ENCODE assay signal across 31 cellular contexts in genomic region chr14:98393527-98393926, GRCh38.
DNase-seq lines count a peak whose midpoint lies in the region; ATAC-seq and TF ChIP-seq lines count a peak whose summit lies in the region.
"Had no signal": no experiment of that assay in that cellular context is flagged by ENCODE, and none has a peak within 500 bp of the region (broad histone marks: within the 10 kb centered on the region; RNA-seq: fewer than 3 reads in every experiment).

No MANE protein-coding gene starts in this region.

- H3K27ac ChIP-seq in endodermal cell (ENCODE audit: low read depth, low read length) (no peak overlapping the region), mesendoderm (ENCODE audit: low read depth, low read length) (no peak overlapping the region)
- H3K27ac ChIP-seq: 22Rv1; A549; BLaER1; BLaER1 treated with 17β-estradiol and CSF1 and Interleukin-3, amounts not matched to agents 10 nM and 100 nM; C4-2B had no signal

- no peak overlapping the region for H4K5ac ChIP-seq in mesendoderm (ENCODE audit: low read length)

- no peak overlapping the region for H2BK5ac ChIP-seq in mesendoderm (ENCODE audit: low read length)

- no peaks in the 10 kb centered on the region for H3K36me3 ChIP-seq in endodermal cell (ENCODE audit: control insufficient read depth, insufficient read depth, low read length)
- no peaks in the 10 kb centered on the region for H3K36me3 ChIP-seq in mesendoderm (ENCODE audit: control insufficient read depth, insufficient read depth, low read length)
- H3K36me3 ChIP-seq: BE2C; BLaER1; BLaER1 treated with 17β-estradiol and CSF1 and Interleukin-3, amounts not matched to agents 10 nM and 100 nM had no signal

- DNase-seq in endodermal cell (no peak), mesendoderm (no peak), NCI-H2227 treated with DMSO at 0.1 percent for 48 hours (lab: John Stamatoyannopoulos, UW) (no peak)
- DNase-seq: 8988T; ACHN; AML-193; BE2C; C1 segment of cervical spinal cord; Caco-2; Calu3; CD4-positive, alpha-beta memory T cell; CD4-positive, alpha-beta T cell; CD4-positive, CD25-positive, alpha-beta regulatory T cell; CD8-positive, alpha-beta memory T cell; CD8-positive, alpha-beta T cell; COR-L47; DMS 273 treated with DMSO at 0.1 percent for 48 hours; DMS153; DMS53; DMS79; DMS79 treated with DMSO at 0.1 percent for 48 hours; DND-41; EL had no signal

- H3K9me3 Mint-ChIP-seq in endodermal cell: peaks cover 10% of the 10 kb centered on the region
- H3K9me3 Mint-ChIP-seq: CD4-positive, alpha-beta T cell; CD8-positive, alpha-beta memory T cell; CD8-positive, alpha-beta T cell had no signal

- H3K36me3 Mint-ChIP-seq in endodermal cell (ENCODE audit: low read depth): no peaks in the 10 kb centered on the region
- H3K36me3 Mint-ChIP-seq: CD14-positive monocyte; CD8-positive, alpha-beta T cell had no signal

- H3K56ac ChIP-seq in mesendoderm (ENCODE audit: low read length): no peak overlapping the region

- peaks cover 10% of the 10 kb centered on the region for H3K4me1 ChIP-seq in endodermal cell (ENCODE audit: control insufficient read depth, insufficient read depth, low read length)
- H3K4me1 ChIP-seq in mesendoderm (ENCODE audit: control insufficient read depth, low read depth, low read length): no peaks in the 10 kb centered on the region
- H3K4me1 ChIP-seq: A549; BE2C; BLaER1; BLaER1 treated with 17β-estradiol and CSF1 and Interleukin-3, amounts not matched to agents 10 nM and 100 nM; Caco-2 had no signal

- peak overlapping the region; percentile 45 for H3K18ac ChIP-seq in mesendoderm (ENCODE audit: low read length)

- ATAC-seq in GM18505 (IDR thresholded peaks at IDR 0.05; ENCODE audit: unreplicated experiment): no peak
- ATAC-seq: A549; CD8-positive, alpha-beta T cell had no signal

- no peak overlapping the region for H3K4ac ChIP-seq in mesendoderm (ENCODE audit: low read depth, low read length)

- no peak overlapping the region for H3K4me2 ChIP-seq in mesendoderm (ENCODE audit: low read length)
- H3K4me2 ChIP-seq: A549; BLaER1; BLaER1 treated with 17β-estradiol and CSF1 and Interleukin-3, amounts not matched to agents 10 nM and 100 nM had no signal

- H3K4me3 Mint-ChIP-seq in endodermal cell: no peak overlapping the region
- H3K4me3 Mint-ChIP-seq: B cell; CD14-positive monocyte; CD4-positive, alpha-beta memory T cell; CD4-positive, alpha-beta T cell; CD4-positive, CD25-positive, alpha-beta regulatory T cell; CD8-positive, alpha-beta memory T cell; CD8-positive, alpha-beta T cell had no signal

- no peak overlapping the region for H2BK15ac ChIP-seq in mesendoderm (replicated peaks; ENCODE audit: low read depth)

- peaks cover 1% of the 10 kb centered on the region for H3K27me3 Mint-ChIP-seq in endodermal cell (ENCODE audit: insufficient read depth)
- H3K27me3 Mint-ChIP-seq: B cell; CD4-positive, alpha-beta memory T cell; CD4-positive, alpha-beta T cell; CD4-positive, CD25-positive, alpha-beta regulatory T cell; CD8-positive, alpha-beta memory T cell had no signal

- no peak overlapping the region for H2BK120ac ChIP-seq in mesendoderm (ENCODE audit: low read depth, low read length)

- no peak overlapping the region for H3K23ac ChIP-seq in mesendoderm (ENCODE audit: low read length)

- H3K4me3 ChIP-seq in endodermal cell (ENCODE audit: low read length) (peak overlapping the region; percentile 26), mesendoderm (ENCODE audit: low read length) (no peak overlapping the region)
- H3K4me3 ChIP-seq: A549; BLaER1; BLaER1 treated with 17β-estradiol and CSF1 and Interleukin-3, amounts not matched to agents 10 nM and 100 nM had no signal

- peak overlapping the region; percentile 76 for H3K27ac Mint-ChIP-seq in endodermal cell
- H3K27ac Mint-ChIP-seq: B cell; CD14-positive monocyte; CD4-positive, alpha-beta memory T cell; CD4-positive, alpha-beta T cell; CD8-positive, alpha-beta memory T cell; CD8-positive, alpha-beta T cell had no signal

- H3K79me1 ChIP-seq in mesendoderm (ENCODE audit: low read length): no peaks in the 10 kb centered on the region

- H3K27me3 ChIP-seq in endodermal cell (ENCODE audit: control insufficient read depth, insufficient read depth, low read length, poor library complexity, severe bottlenecking) (no peaks in the 10 kb centered on the region), mesendoderm (ENCODE audit: insufficient read depth, low read length, poor library complexity) (no peaks in the 10 kb centered on the region)
- H3K27me3 ChIP-seq: BE2C; BLaER1; BLaER1 treated with 17β-estradiol and CSF1 and Interleukin-3, amounts not matched to agents 10 nM and 100 nM had no signal

- peaks cover 19% of the 10 kb centered on the region for H3K9me3 ChIP-seq in endodermal cell (ENCODE audit: control insufficient read depth, low read length)
- H3K9me3 ChIP-seq: A549; BE2C; BLaER1; BLaER1 treated with 17β-estradiol and CSF1 and Interleukin-3, amounts not matched to agents 10 nM and 100 nM; Caco-2 had no signal

- peaks cover 18% of the 10 kb centered on the region for H3K4me1 Mint-ChIP-seq in endodermal cell
- H3K4me1 Mint-ChIP-seq: B cell; CD14-positive monocyte; CD8-positive, alpha-beta memory T cell had no signal

- TF ChIP-seq POLR2A in GM18505 (IDR thresholded peaks at IDR 0.05; ENCODE audit: borderline replicate concordance, extremely low read depth, insufficient read depth, insufficient read length): no peak

- no peaks in the 10 kb centered on the region for H3K79me2 ChIP-seq in mesendoderm (ENCODE audit: control insufficient read depth, insufficient read depth, low read length)

- no peak overlapping the region for H4K8ac ChIP-seq in mesendoderm (ENCODE audit: low read depth, low read length)

- H3K9ac ChIP-seq in endodermal cell (ENCODE audit: extremely low read depth, low read length, poor library complexity, severe bottlenecking) (no peak overlapping the region), mesendoderm (ENCODE audit: low read length) (no peak overlapping the region)
- H3K9ac ChIP-seq: BLaER1; BLaER1 treated with 17β-estradiol and CSF1 and Interleukin-3, amounts not matched to agents 10 nM and 100 nM had no signal

- no peak for TF ChIP-seq CTCF in endodermal cell (conservative IDR thresholded peaks at IDR 0.05)

- WGBS in endodermal cell (ENCODE audit: insufficient coverage in 1 of 2, insufficient read length in 1 of 2), 2 experiments: 86 to 88% methylated on average over 1 to 4 of the region's 4 CpGs
- WGBS in mesendoderm (ENCODE audit: extremely low coverage, insufficient coverage, low lambda C conversion rate): no CpG with 5 or more reads among the region's 4 CpGs

- H2AK5ac ChIP-seq in mesendoderm (ENCODE audit: low read length): no peak overlapping the region
